ENCODE assay signal across 11 cellular contexts in the genomic region with DNA sequence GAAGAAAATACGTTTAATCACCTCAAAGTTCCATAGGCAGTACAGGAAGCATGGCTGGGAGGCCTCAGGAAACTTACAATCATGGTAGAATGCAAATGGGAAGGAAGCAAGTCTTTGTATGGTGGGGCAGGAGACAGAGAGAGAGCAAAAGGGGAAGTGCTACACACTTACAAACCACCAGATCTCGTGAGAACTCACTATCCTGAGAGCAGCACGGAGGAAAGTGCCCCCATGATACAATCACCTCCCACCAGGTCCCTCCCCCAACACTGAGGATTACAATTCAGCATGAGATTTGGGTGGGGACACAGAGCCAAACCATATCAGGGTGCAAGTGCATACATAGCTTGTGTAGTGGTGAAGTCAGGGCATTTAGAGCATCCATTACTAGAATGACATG.
DNase-seq lines count a peak whose midpoint lies in the region; ATAC-seq and TF ChIP-seq lines count a peak whose summit lies in the region.
"Had no signal": no experiment of that assay in that cellular context is flagged by ENCODE, and none has a peak within 500 bp of the region (broad histone marks: within the 10 kb centered on the region; RNA-seq: fewer than 3 reads in every experiment).

No MANE protein-coding gene starts in this region.

- no peak overlapping the region for H3K4me3 Mint-ChIP-seq in activated T-cell treated with anti-CD3 and anti-CD28 coated beads, Interleukin-2, amount 50 U/mL, for 72 hours
- no peak overlapping the region for H3K4me3 Mint-ChIP-seq in type B pancreatic cell
- H3K4me3 Mint-ChIP-seq: activated naive CD4-positive, alpha-beta T cell treated with anti-CD3 and anti-CD28 coated beads, Interleukin-2, amount 50 U/mL, for 24 hours had no signal

- no peak overlapping the region for H3K9ac ChIP-seq in duodenal mucosa (ENCODE audit: low read depth in 1 of 2, low read length in 2 of 2)
- H3K9ac ChIP-seq in rectal smooth muscle tissue (ENCODE audit: low read length) = no peak overlapping the region

- peaks cover 14% of the 10 kb centered on the region for H3K27me3 Mint-ChIP-seq in activated T-cell treated with anti-CD3 and anti-CD28 coated beads, Interleukin-2, amount 50 U/mL, for 72 hours (ENCODE audit: low read depth)
- H3K27me3 Mint-ChIP-seq in type B pancreatic cell = peaks cover 5% of the 10 kb centered on the region

- H3K9me3 ChIP-seq in duodenal mucosa (ENCODE audit: control insufficient read depth in 1 of 2, low read length in 2 of 2) = no peaks in the 10 kb centered on the region

- H3K9me3 Mint-ChIP-seq in activated T-cell treated with anti-CD3 and anti-CD28 coated beads, Interleukin-2, amount 50 U/mL, for 72 hours = no peaks in the 10 kb centered on the region
- no peaks in the 10 kb centered on the region for H3K9me3 Mint-ChIP-seq in type B pancreatic cell
- H3K9me3 Mint-ChIP-seq: activated naive CD4-positive, alpha-beta T cell treated with anti-CD3 and anti-CD28 coated beads, Interleukin-2, amount 50 U/mL, for 24 hours had no signal

- DNase-seq in NAMALWA (ENCODE audit: low spot score) (peak; percentile 44), NCI-H146 (lab: John Stamatoyannopoulos, UW) (no peak), type B pancreatic cell (ENCODE audit: extremely low spot score, unreplicated experiment) (no peak)
- DNase-seq in activated T-cell treated with anti-CD3 and anti-CD28 coated beads, Interleukin-2, amount 50 U/mL, for 72 hours = no peak
- DNase-seq: activated CD4-positive, alpha-beta T cell treated with anti-CD3 and anti-CD28 coated beads, Interleukin-2, amount 50 U/mL, for 1 hour; NCI-H226 had no signal

- H2AFZ ChIP-seq in ACC112 (ENCODE audit: low read length, unreplicated experiment) = peak overlapping the region; percentile 54

- no peak overlapping the region for H3K27ac Mint-ChIP-seq in activated T-cell treated with anti-CD3 and anti-CD28 coated beads, Interleukin-2, amount 50 U/mL, for 72 hours
- H3K27ac Mint-ChIP-seq in type B pancreatic cell = no peak overlapping the region
- H3K27ac Mint-ChIP-seq: activated naive CD4-positive, alpha-beta T cell treated with anti-CD3 and anti-CD28 coated beads, Interleukin-2, amount 50 U/mL, for 24 hours had no signal

- no peaks in the 10 kb centered on the region for H3K36me3 Mint-ChIP-seq in activated T-cell treated with anti-CD3 and anti-CD28 coated beads, Interleukin-2, amount 50 U/mL, for 72 hours (ENCODE audit: insufficient read depth in 2 of 2)
- no peaks in the 10 kb centered on the region for H3K36me3 Mint-ChIP-seq in type B pancreatic cell
- H3K36me3 Mint-ChIP-seq: activated naive CD4-positive, alpha-beta T cell treated with anti-CD3 and anti-CD28 coated beads, Interleukin-2, amount 50 U/mL, for 24 hours had no signal

- TF ChIP-seq CTCF in type B pancreatic cell (conservative IDR thresholded peaks at IDR 0.05) = no peak

- H3K36me3 ChIP-seq in ACC112 (ENCODE audit: insufficient read depth, low read length) = no peaks in the 10 kb centered on the region
- H3K36me3 ChIP-seq in duodenal mucosa (ENCODE audit: control insufficient read depth in 1 of 2, insufficient read depth in 2 of 2, low read length in 2 of 2) = no peaks in the 10 kb centered on the region
- no peaks in the 10 kb centered on the region for H3K36me3 ChIP-seq in rectal smooth muscle tissue (ENCODE audit: control insufficient read depth, insufficient read depth, low read length)

- peaks cover 18% of the 10 kb centered on the region for H3K4me1 ChIP-seq in ACC112 (ENCODE audit: control insufficient read depth, insufficient read depth, low read length, unreplicated experiment)
- H3K4me1 ChIP-seq in duodenal mucosa (ENCODE audit: control insufficient read depth in 1 of 2, insufficient read depth in 2 of 2, low read length in 2 of 2) = peaks cover 0 to 9% of the 10 kb centered on the region in 2 donors
- H3K4me1 ChIP-seq in rectal smooth muscle tissue (ENCODE audit: control insufficient read depth, insufficient read depth, low read length) = peaks cover 18% of the 10 kb centered on the region

- H3K27ac ChIP-seq in ACC112 (ENCODE audit: low read depth, low read length) (peak overlapping the region; percentile 33), duodenal mucosa (ENCODE audit: low read depth, low read length) (peak overlapping the region; percentile 76), rectal smooth muscle tissue (ENCODE audit: low read depth, low read length) (peak overlapping the region; percentile 83)

- H3K27me3 ChIP-seq in ACC112 (ENCODE audit: insufficient read depth, low read length) (no peaks in the 10 kb centered on the region), duodenal mucosa (ENCODE audit: control insufficient read depth in 1 of 2, insufficient read depth in 2 of 2, low read length in 2 of 2) (peaks cover 0 to 2% of the 10 kb centered on the region in 2 donors), rectal smooth muscle tissue (ENCODE audit: control insufficient read depth, insufficient read depth, low read length) (no peaks in the 10 kb centered on the region)

- ATAC-seq in activated T-cell treated with anti-CD3 and anti-CD28 coated beads, Interleukin-2, amount 50 U/mL, for 72 hours (replicated peaks in 1 of 2) = no peak
- ATAC-seq in HG03095 (IDR thresholded peaks at IDR 0.05; ENCODE audit: unreplicated experiment) = no peak

- no peak overlapping the region for H3K4me3 ChIP-seq in ACC112 (ENCODE audit: low read depth, low read length)
- no peak overlapping the region for H3K4me3 ChIP-seq in duodenal mucosa (ENCODE audit: low read depth in 1 of 2, low read length in 2 of 2)
- no peak overlapping the region for H3K4me3 ChIP-seq in rectal smooth muscle tissue (ENCODE audit: low read length)

- no peaks in the 10 kb centered on the region for H3K4me1 Mint-ChIP-seq in activated T-cell treated with anti-CD3 and anti-CD28 coated beads, Interleukin-2, amount 50 U/mL, for 72 hours (ENCODE audit: low read depth)
- peaks cover 4% of the 10 kb centered on the region for H3K4me1 Mint-ChIP-seq in type B pancreatic cell (ENCODE audit: unreplicated experiment)
- H3K4me1 Mint-ChIP-seq: activated naive CD4-positive, alpha-beta T cell treated with anti-CD3 and anti-CD28 coated beads, Interleukin-2, amount 50 U/mL, for 24 hours had no signal

- no peaks in the 10 kb centered on the region for H3K79me2 ChIP-seq in ACC112 (ENCODE audit: control insufficient read depth, insufficient read depth, low read length, unreplicated experiment)

Comparison
In these comparisons a context has a peak if more than half of its experiments do, and no peak if none do; other contexts are left out.
1. H3K27ac ChIP-seq: peak in every context shown above with its lines; median percentile 83 in rectal smooth muscle tissue; 76 in duodenal mucosa; 33 in ACC112.